12 cellular contexts compared by ENCODE assay signal in the genomic region with DNA sequence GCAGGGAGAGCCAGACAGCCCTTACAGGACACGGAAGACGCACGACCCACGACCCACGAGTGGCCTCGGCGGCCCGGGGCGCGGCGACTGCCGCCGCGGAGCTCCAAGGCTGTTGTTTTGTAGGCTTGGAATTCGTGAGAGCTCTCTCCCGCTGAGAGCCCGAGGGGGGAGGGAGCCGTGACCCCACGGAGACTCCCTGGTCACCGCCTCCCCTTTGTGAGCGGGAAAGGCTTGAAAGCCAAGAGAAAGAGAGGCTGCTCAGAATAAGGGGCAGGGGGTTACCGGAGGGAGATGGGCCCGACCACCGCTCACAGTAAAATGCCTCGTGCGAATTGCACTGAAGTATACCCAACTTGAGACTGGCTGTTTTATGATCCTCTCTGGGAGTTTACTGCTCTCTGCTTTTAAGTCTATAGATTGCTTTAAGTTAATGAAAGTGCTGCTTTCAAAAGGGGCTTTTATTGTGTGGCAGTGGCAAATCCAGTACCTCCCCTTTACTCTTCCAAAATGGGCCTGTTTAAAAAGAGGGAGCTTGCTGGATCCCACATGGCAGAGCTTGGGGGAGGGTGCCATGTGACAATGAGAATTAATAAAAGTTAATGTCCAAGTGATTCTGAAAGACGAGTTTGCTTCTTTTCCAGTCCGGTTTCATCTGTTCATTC. TPM values are rescaled to one million over a fixed set of nuclear protein-coding genes. Genes with fewer than 3 reads are reported as not detected.
A peak's percentile ranks its signal among the peaks of the same experiment; 100 is the strongest.
DNase-seq lines count a peak whose midpoint lies in the region; ATAC-seq and TF ChIP-seq lines count a peak whose summit lies in the region.
"Had no signal": no experiment of that assay in that cellular context is flagged by ENCODE, and none has a peak within 500 bp of the region (broad histone marks: within the 10 kb centered on the region; RNA-seq: fewer than 3 reads in every experiment).

No MANE protein-coding gene starts in this region.

- H4K91ac ChIP-seq in H9 (ENCODE audit: insufficient read length, low read depth, low read length), result no peak overlapping the region

- H3K36me3 ChIP-seq in iPS-18a (ENCODE audit: control insufficient read depth, low read depth, low read length), result no peaks in the 10 kb centered on the region
- H3K36me3 ChIP-seq: BE2C had no signal

- no peak overlapping the region for H3K23ac ChIP-seq in H9 (ENCODE audit: insufficient read length, low read depth, low read length)

- peaks cover 36% of the 10 kb centered on the region for H3K23me2 ChIP-seq in H9 (ENCODE audit: insufficient read length, low read depth, low read length, poor library complexity, severe bottlenecking)

- no CpG with 5 or more reads among the region's 28 CpGs for WGBS in H9 (ENCODE audit: extremely low coverage, insufficient read length, low lambda C conversion rate)

- H3K4me3 Mint-ChIP-seq in H9, result peak overlapping the region; percentile 54 to 94
- H3K4me3 Mint-ChIP-seq: activated CD8-positive, alpha-beta memory T cell treated with anti-CD3 and anti-CD28 coated beads, Interleukin-2, amount 10 ng/mL, durations not matched to agents 7 days and 5 days had no signal

- no peaks in the 10 kb centered on the region for H3K79me2 ChIP-seq in H9 (ENCODE audit: insufficient read depth, low read length)

- no peak overlapping the region for H3T11ph ChIP-seq in H9 (ENCODE audit: low read length)

- H3K4me3 ChIP-seq in iPS-18a (ENCODE audit: low read length) (peak overlapping the region; percentile 75), retinal pigment epithelial cell (ENCODE audit: low read length) (peak overlapping the region; percentile 18)

- no peaks in the 10 kb centered on the region for H3K9me3 Mint-ChIP-seq in H9

- no peak overlapping the region for H4K5ac ChIP-seq in H9 (ENCODE audit: insufficient read length, low read depth, low read length)

- no peak overlapping the region for H4K8ac ChIP-seq in H9 (replicated peaks; ENCODE audit: insufficient read length, low read depth, low read length)

- no peak overlapping the region for H2BK15ac ChIP-seq in H9 (ENCODE audit: low read depth, low read length)

- no peak overlapping the region for H3K18ac ChIP-seq in H9 (ENCODE audit: insufficient read length, low read depth, low read length)

- H3K9me3 ChIP-seq in H9 (ENCODE audit: control insufficient read depth, low read depth, low read length) (no peaks in the 10 kb centered on the region), iPS-18a (ENCODE audit: control insufficient read depth, low read depth, low read length) (no peaks in the 10 kb centered on the region)
- H3K9me3 ChIP-seq: BE2C had no signal

- no peak for TF ChIP-seq CTCF in H9 (conservative IDR thresholded peaks at IDR 0.05)
- no peak for TF ChIP-seq CTCF in retinal pigment epithelial cell (conservative IDR thresholded peaks at IDR 0.05; ENCODE audit: low read depth, low read length)

- H4K20me1 ChIP-seq in H9 (ENCODE audit: control insufficient read depth, insufficient read depth, insufficient read length), result no peaks in the 10 kb centered on the region

- H3K4me1 ChIP-seq in H9 (ENCODE audit: insufficient read depth, low read length) (peaks cover 9% of the 10 kb centered on the region; the same call in 1 of the 2 replicates), iPS-18a (ENCODE audit: control insufficient read depth, low read depth, low read length) (peaks cover 60% of the 10 kb centered on the region)
- H3K4me1 ChIP-seq: BE2C had no signal

- H3K36me3 Mint-ChIP-seq in H9 (ENCODE audit: insufficient read depth in 1 of 3, low read depth in 3 of 3), result no peaks in the 10 kb centered on the region
- H3K36me3 Mint-ChIP-seq: activated CD8-positive, alpha-beta memory T cell treated with anti-CD3 and anti-CD28 coated beads, Interleukin-2, amount 10 ng/mL, durations not matched to agents 7 days and 5 days had no signal

- ATAC-seq in HG03159 (IDR thresholded peaks at IDR 0.05; ENCODE audit: unreplicated experiment) (no peak), GM21515 (IDR thresholded peaks at IDR 0.05; ENCODE audit: unreplicated experiment) (no peak)
- ATAC-seq: activated CD8-positive, alpha-beta memory T cell treated with anti-CD3 and anti-CD28 coated beads, Interleukin-2, amount 10 ng/mL, durations not matched to agents 7 days and 5 days had no signal

- no peak overlapping the region for H2AK5ac ChIP-seq in H9 (ENCODE audit: insufficient read length, low read length)

- H2BK12ac ChIP-seq in H9 (ENCODE audit: insufficient read length, low read depth, low read length), result no peak overlapping the region

- no peak overlapping the region for H3K4ac ChIP-seq in H9 (ENCODE audit: low read depth, low read length)

- H3K9ac ChIP-seq in H9 (ENCODE audit: extremely low read depth, insufficient read length, low read length) (no peak overlapping the region), iPS-18a (ENCODE audit: low read length) (peak overlapping the region; percentile 60)

- no peak overlapping the region for H2AFZ ChIP-seq in H9 (ENCODE audit: low read length)

- DNase-seq in H9 (no peak), cerebellar cortex (ENCODE audit: low spot score) (peak; percentile 29), retinal pigment epithelial cell (ENCODE audit: low read depth) (no peak), DMS153 (lab: John Stamatoyannopoulos, UW) (no peak), OCI-M1 (lab: John Stamatoyannopoulos, UW) (no peak)
- DNase-seq: BE2C; NCI-H1105 treated with DMSO at 0.1 percent for 48 hours; stimulated activated CD4-positive, alpha-beta T cell treated with anti-CD3 and anti-CD28 coated beads, Interleukin-4, amount 100 ng/mL, for 1 hour had no signal

- H3K14ac ChIP-seq in H9 (ENCODE audit: insufficient read depth, low read length), result no peak overlapping the region

- peaks cover 72% of the 10 kb centered on the region for H3K27me3 Mint-ChIP-seq in H9 (ENCODE audit: low read depth)

- H2BK20ac ChIP-seq in H9 (ENCODE audit: low read depth, low read length, poor library complexity, severe bottlenecking), result no peak overlapping the region

- peaks cover 72 to 82% of the 10 kb centered on the region in 2 experiments for H3K4me1 Mint-ChIP-seq in H9

- no peak overlapping the region; a peak in 1 of 7 replicates for H3K27ac Mint-ChIP-seq in H9
- H3K27ac Mint-ChIP-seq: activated CD8-positive, alpha-beta memory T cell treated with anti-CD3 and anti-CD28 coated beads, Interleukin-2, amount 10 ng/mL, durations not matched to agents 7 days and 5 days had no signal

- H2BK120ac ChIP-seq in H9 (ENCODE audit: low read depth, low read length, poor library complexity, severe bottlenecking), result no peak overlapping the region

- H3K4me2 ChIP-seq in H9 (ENCODE audit: insufficient read depth, insufficient read length, low read length), result peak overlapping the region; percentile 88

- no peak overlapping the region for H3K56ac ChIP-seq in H9 (ENCODE audit: insufficient read length, low read depth, low read length)

- H2BK5ac ChIP-seq in H9 (ENCODE audit: insufficient read length, low read length), result no peak overlapping the region

- H3K79me1 ChIP-seq in H9 (ENCODE audit: insufficient read depth, low read depth, low read length, poor library complexity, severe bottlenecking), result no peaks in the 10 kb centered on the region

- no peak overlapping the region for H3K27ac ChIP-seq in H9 (ENCODE audit: insufficient read length, low read depth, low read length)
- no peak overlapping the region for H3K27ac ChIP-seq in iPS-18a (ENCODE audit: low read length)

- peaks cover 40% of the 10 kb centered on the region for H3K27me3 ChIP-seq in H9 (ENCODE audit: insufficient read depth, low read length)
- H3K27me3 ChIP-seq in iPS-18a (ENCODE audit: control insufficient read depth, insufficient read depth, low read length), result peaks cover 52% of the 10 kb centered on the region

RNA-seq across cellular contexts. Expression of a gene that starts 2.9 kb away (rescaled TPM):
- 1.3 and 1.4 TPM in 2 replicates for total RNA-seq in H9 (2021)
- total RNA-seq: activated CD8-positive, alpha-beta memory T cell treated with anti-CD3 and anti-CD28 coated beads, Interleukin-2, amount 10 ng/mL, durations not matched to agents 7 days and 5 days had no signal

RNA-seq across cellular contexts. Expression of a gene that starts 56.0 kb away (rescaled TPM):
- total RNA-seq in H9 (2021), result 14.3 and 15.2 TPM in 2 replicates
